Comparison of ENCODE assay signal across 1 cellular context in genomic region chr19:15418588-15419412, GRCh38.
TF ChIP-seq lines count a peak whose summit lies in the region.

A gene with protein sequence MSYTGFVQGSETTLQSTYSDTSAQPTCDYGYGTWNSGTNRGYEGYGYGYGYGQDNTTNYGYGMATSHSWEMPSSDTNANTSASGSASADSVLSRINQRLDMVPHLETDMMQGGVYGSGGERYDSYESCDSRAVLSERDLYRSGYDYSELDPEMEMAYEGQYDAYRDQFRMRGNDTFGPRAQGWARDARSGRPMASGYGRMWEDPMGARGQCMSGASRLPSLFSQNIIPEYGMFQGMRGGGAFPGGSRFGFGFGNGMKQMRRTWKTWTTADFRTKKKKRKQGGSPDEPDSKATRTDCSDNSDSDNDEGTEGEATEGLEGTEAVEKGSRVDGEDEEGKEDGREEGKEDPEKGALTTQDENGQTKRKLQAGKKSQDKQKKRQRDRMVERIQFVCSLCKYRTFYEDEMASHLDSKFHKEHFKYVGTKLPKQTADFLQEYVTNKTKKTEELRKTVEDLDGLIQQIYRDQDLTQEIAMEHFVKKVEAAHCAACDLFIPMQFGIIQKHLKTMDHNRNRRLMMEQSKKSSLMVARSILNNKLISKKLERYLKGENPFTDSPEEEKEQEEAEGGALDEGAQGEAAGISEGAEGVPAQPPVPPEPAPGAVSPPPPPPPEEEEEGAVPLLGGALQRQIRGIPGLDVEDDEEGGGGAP (minus strand): TSS chr19:15418988. CDS start chr19:15418923, 65 bp downstream.

TF ChIP-seq in SK-N-SH, 30 proteins besides CTCF, POLR2A, EP300 and RAD21 (continued from another document):
- TF ChIP-seq, protein P1, sequence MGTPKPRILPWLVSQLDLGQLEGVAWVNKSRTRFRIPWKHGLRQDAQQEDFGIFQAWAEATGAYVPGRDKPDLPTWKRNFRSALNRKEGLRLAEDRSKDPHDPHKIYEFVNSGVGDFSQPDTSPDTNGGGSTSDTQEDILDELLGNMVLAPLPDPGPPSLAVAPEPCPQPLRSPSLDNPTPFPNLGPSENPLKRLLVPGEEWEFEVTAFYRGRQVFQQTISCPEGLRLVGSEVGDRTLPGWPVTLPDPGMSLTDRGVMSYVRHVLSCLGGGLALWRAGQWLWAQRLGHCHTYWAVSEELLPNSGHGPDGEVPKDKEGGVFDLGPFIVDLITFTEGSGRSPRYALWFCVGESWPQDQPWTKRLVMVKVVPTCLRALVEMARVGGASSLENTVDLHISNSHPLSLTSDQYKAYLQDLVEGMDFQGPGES (IDR thresholded peaks at IDR 0.05; ENCODE audit: low read depth, low read length), result peak; percentile 98
- TF ChIP-seq NFIC (IDR thresholded peaks at IDR 0.05; ENCODE audit: borderline replicate concordance) (peak; percentile 49; the same call in 1 of the 2 replicates), CHD2 (IDR thresholded peaks at IDR 0.05; ENCODE audit: low read length, partially characterized antibody) (peak; percentile 96), ELF1 (IDR thresholded peaks at IDR 0.05) (peak; percentile 61; the same call in 1 of the 2 replicates)
- TF ChIP-seq, protein P2, sequence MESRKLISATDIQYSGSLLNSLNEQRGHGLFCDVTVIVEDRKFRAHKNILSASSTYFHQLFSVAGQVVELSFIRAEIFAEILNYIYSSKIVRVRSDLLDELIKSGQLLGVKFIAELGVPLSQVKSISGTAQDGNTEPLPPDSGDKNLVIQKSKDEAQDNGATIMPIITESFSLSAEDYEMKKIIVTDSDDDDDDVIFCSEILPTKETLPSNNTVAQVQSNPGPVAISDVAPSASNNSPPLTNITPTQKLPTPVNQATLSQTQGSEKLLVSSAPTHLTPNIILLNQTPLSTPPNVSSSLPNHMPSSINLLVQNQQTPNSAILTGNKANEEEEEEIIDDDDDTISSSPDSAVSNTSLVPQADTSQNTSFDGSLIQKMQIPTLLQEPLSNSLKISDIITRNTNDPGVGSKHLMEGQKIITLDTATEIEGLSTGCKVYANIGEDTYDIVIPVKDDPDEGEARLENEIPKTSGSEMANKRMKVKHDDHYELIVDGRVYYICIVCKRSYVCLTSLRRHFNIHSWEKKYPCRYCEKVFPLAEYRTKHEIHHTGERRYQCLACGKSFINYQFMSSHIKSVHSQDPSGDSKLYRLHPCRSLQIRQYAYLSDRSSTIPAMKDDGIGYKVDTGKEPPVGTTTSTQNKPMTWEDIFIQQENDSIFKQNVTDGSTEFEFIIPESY (IDR thresholded peaks at IDR 0.05; ENCODE audit: borderline replicate concordance, low read depth), result 0 out of 2 replicates have a peak, but pooled peaks have one; percentile 20
